Comparison of ENCODE assay signal across 8 cellular contexts in genomic region chr17:8289103-8289397, GRCh38. TPM values are rescaled to one million over a fixed set of nuclear protein-coding genes. Genes with fewer than 3 reads are reported as not detected.
DNase-seq lines count a peak whose midpoint lies in the region; ATAC-seq and TF ChIP-seq lines count a peak whose summit lies in the region.

No MANE protein-coding gene starts in this region.

- intact Hi-C loops in Calu3 (cut with micrococcal nuclease; ENCODE audit: unreplicated experiment) (loop anchor here (5.0 kb wide), 1 partner anchor 42 kb away; the partner anchor contains the start of genes CTC1 and PFAS), adrenal gland (cut with DNase I) (loop anchor here in 1 of 2 donors (5.0 kb wide), 1 partner anchor 37 kb away; no protein-coding TSS in a partner anchor), left lung (cut with DNase I) (no loop called here), testis (cut with DNase I; ENCODE audit: low total_unique reads) (no loop called here)

- H3K4me3 Mint-ChIP-seq in Calu3 (ENCODE audit: low read depth, unreplicated experiment) = peak overlapping the region; percentile 84

- H3K27ac Mint-ChIP-seq in Calu3 (ENCODE audit: unreplicated experiment) = no peak overlapping the region

- H3K27me3 ChIP-seq in HL-60 (ENCODE audit: insufficient read depth, poor library complexity, severe bottlenecking) (no peaks in the 10 kb centered on the region), adrenal gland (no peaks in the 10 kb centered on the region), left lung (no peaks in the 10 kb centered on the region), testis (no peaks in the 10 kb centered on the region)

- DNase-seq in Calu3 (no peak), HL-60 (ENCODE audit: low read depth in 1 of 2, low spot score in 1 of 2) (peak in 1 of 2 experiments; percentile 41), adrenal gland (no peak), left lung (peak in 1 of 2 donors; percentile 95), testis (no peak), DMS79 (lab: John Stamatoyannopoulos, UW) (no peak)
- no peak for DNase-seq in activated effector memory CD4-positive, alpha-beta T cell treated with anti-CD3 and anti-CD28 coated beads, Interleukin-2, amount 50 U/mL, for 16 hours

- TF ChIP-seq POLR2A in adrenal gland (IDR thresholded peaks at IDR 0.05) (no peak), testis (IDR thresholded peaks at IDR 0.05) (no peak)

- H3K4me3 ChIP-seq in HL-60 (replicated peaks; ENCODE audit: insufficient read depth, low read length) (peak overlapping the region; percentile 64), adrenal gland (peak overlapping the region; percentile 59 to 88 (median 70)), left lung (peak overlapping the region; percentile 79 to 81), testis (peak overlapping the region; percentile 81 to 95)

- ATAC-seq in left lung = no peak
- ATAC-seq in GM18867 (IDR thresholded peaks at IDR 0.05; ENCODE audit: unreplicated experiment) = no peak

- H3K4me1 ChIP-seq in adrenal gland (replicated peaks in 1 of 2) = peaks cover 9 to 11% of the 10 kb centered on the region in 2 donors
- H3K4me1 ChIP-seq in left lung = peaks cover 5 to 42% of the 10 kb centered on the region in 2 donors
- H3K4me1 ChIP-seq in testis = peaks cover 7% of the 10 kb centered on the region

- H3K9me3 ChIP-seq in adrenal gland (replicated peaks in 1 of 3) = no peaks in the 10 kb centered on the region
- H3K9me3 ChIP-seq in left lung = no peaks in the 10 kb centered on the region
- no peaks in the 10 kb centered on the region for H3K9me3 ChIP-seq in testis

- no peaks in the 10 kb centered on the region for H3K36me3 ChIP-seq in adrenal gland (replicated peaks in 1 of 2)
- no peaks in the 10 kb centered on the region for H3K36me3 ChIP-seq in left lung
- no peaks in the 10 kb centered on the region for H3K36me3 ChIP-seq in testis (ENCODE audit: low read depth, missing control alignments)

- WGBS in adrenal gland, 4 donors = 3 to 33% (median 5%) methylated on average over 1 to 17 of the region's 17 CpGs; no CpG with 5 or more reads in 1 of the 4 donors
- WGBS in testis, 2 donors = 0 to 3% methylated on average over 1 to 14 of the region's 17 CpGs

- TF ChIP-seq CTCF in Calu3 (IDR thresholded peaks at IDR 0.05; ENCODE audit: unreplicated experiment) = no peak
- no peak for TF ChIP-seq CTCF in HL-60 (IDR thresholded peaks at IDR 0.05; ENCODE audit: insufficient read depth, low read length)
- TF ChIP-seq CTCF in adrenal gland (IDR thresholded peaks at IDR 0.05) = no peak
- TF ChIP-seq CTCF in left lung (IDR thresholded peaks at IDR 0.05) = no peak
- TF ChIP-seq CTCF in testis (IDR thresholded peaks at IDR 0.05) = no peak

- no TSS peak for BruUV-seq in Calu3 (replicated peaks; lab: Mats Ljungman, UMichigan)

- no peak overlapping the region; the same call in 1 of the 2 replicates for H3K27ac ChIP-seq in HL-60 (replicated peaks)
- H3K27ac ChIP-seq in adrenal gland = peak overlapping the region; percentile 75 to 98 (median 94)
- peak overlapping the region; percentile 90 to 94 for H3K27ac ChIP-seq in left lung
- H3K27ac ChIP-seq in testis = peak overlapping the region; percentile 90 to 93

- CTCF ChIA-PET in Calu3 (lab: Charles Lee) = interaction anchor here (0.6 kb wide), 1 partner anchor 966 kb away, joined by 3 read pairs; no protein-coding TSS in a partner anchor

- H3K27me3 Mint-ChIP-seq in Calu3 (ENCODE audit: unreplicated experiment) = no peaks in the 10 kb centered on the region

- H3K9me3 Mint-ChIP-seq in Calu3 (ENCODE audit: low read depth, unreplicated experiment) = no peaks in the 10 kb centered on the region

- peaks cover 11% of the 10 kb centered on the region for H3K4me1 Mint-ChIP-seq in Calu3 (ENCODE audit: low read depth, unreplicated experiment)

- H3K36me3 Mint-ChIP-seq in Calu3 (ENCODE audit: insufficient read depth, unreplicated experiment) = peaks cover 22% of the 10 kb centered on the region

RNA-seq across cellular contexts. Expression of gene RANGRF, which starts 0.6 kb away (rescaled TPM):
- 11.1 and 15.6 TPM in 2 replicates for total RNA-seq in Calu3 (2022)
- 10 to 100 TPM; 18.8 to 30.2 (median 24.6) TPM for total RNA-seq in adrenal gland
- 10 to 100 TPM; 24.5 to 46.9 (median 41.4) TPM for polyA plus RNA-seq in adrenal gland
- 10 to 100 TPM; 22.9 to 33.2 TPM for total RNA-seq in left lung
- total RNA-seq in testis = 10 to 100 TPM; 37.5 to 43.0 TPM
- 163 TPM for polyA plus RNA-seq in testis (ENCODE audit: insufficient read depth, low read depth, low replicate concordance)

RNA-seq across cellular contexts. Expression of gene SLC25A35, which starts 6.2 kb away (rescaled TPM):
- total RNA-seq in Calu3 (2022) = 7.2 and 7.9 TPM in 2 replicates
- total RNA-seq in adrenal gland = 10 to 100 TPM in 1 of 8 donors, 1 to 10 TPM in 7; 1.6 to 12.6 (median 4.3) TPM
- 10 to 100 TPM in 2 of 3 donors, 1 to 10 TPM in 1; 7.4 to 22.8 (median 12.2) TPM for polyA plus RNA-seq in adrenal gland
- 10 to 100 TPM in 1 of 2 donors, 1 to 10 TPM in 1; 8.5 to 11.1 TPM for total RNA-seq in left lung
- 10 to 100 TPM; 13.1 to 28.2 TPM for total RNA-seq in testis
- polyA plus RNA-seq in testis (ENCODE audit: insufficient read depth, low read depth, low replicate concordance) = 29.9 TPM

RNA-seq across cellular contexts. Expression of gene ARHGEF15, which starts 21.0 kb away (rescaled TPM):
- not detected in 2 replicates for total RNA-seq in Calu3 (2022)
- total RNA-seq in adrenal gland = 10 to 100 TPM in 4 of 8 donors, 1 to 10 TPM in 4; 1.8 to 14.4 (median 9.7) TPM
- 10 to 100 TPM in 2 of 3 donors, 1 to 10 TPM in 1; 4.8 to 68.0 (median 15.9) TPM for polyA plus RNA-seq in adrenal gland
- 10 to 100 TPM; 18.4 to 25.4 TPM for total RNA-seq in left lung
- 10 to 100 TPM in 1 of 2 donors, 1 to 10 TPM in 1; 4.5 to 13.4 TPM for total RNA-seq in testis
- 4.2 TPM for polyA plus RNA-seq in testis (ENCODE audit: insufficient read depth, low read depth, low replicate concordance)

RNA-seq across cellular contexts. Expression of gene PFAS, which starts 40.0 kb away (rescaled TPM):
- total RNA-seq in Calu3 (2022) (62.3 and 66.8 TPM in 2 replicates), adrenal gland (10 to 100 TPM in 7 of 8 donors, 1 to 10 TPM in 1; 9.7 to 53.6 (median 28.2) TPM), left lung (10 to 100 TPM; 25.9 to 51.0 TPM), testis (10 to 100 TPM; 33.3 to 40.5 TPM)
- polyA plus RNA-seq in adrenal gland (10 to 100 TPM; 15.6 to 28.6 (median 18.0) TPM), testis (ENCODE audit: insufficient read depth, low read depth, low replicate concordance) (17.6 TPM)

RNA-seq across cellular contexts. Expression of gene CTC1, which starts 41.2 kb away (rescaled TPM):
- total RNA-seq in Calu3 (2022) = 31.8 and 33.2 TPM in 2 replicates
- 10 to 100 TPM; 11.1 to 46.2 (median 22.6) TPM for total RNA-seq in adrenal gland
- 10 to 100 TPM; 17.6 to 48.6 (median 18.7) TPM for polyA plus RNA-seq in adrenal gland
- 10 to 100 TPM; 49.1 to 53.1 TPM for total RNA-seq in left lung
- total RNA-seq in testis = 10 to 100 TPM; 30.3 to 40.0 TPM
- 22.8 TPM for polyA plus RNA-seq in testis (ENCODE audit: insufficient read depth, low read depth, low replicate concordance)
